ENCODE assay signal across 13 cellular contexts in the genomic region with DNA sequence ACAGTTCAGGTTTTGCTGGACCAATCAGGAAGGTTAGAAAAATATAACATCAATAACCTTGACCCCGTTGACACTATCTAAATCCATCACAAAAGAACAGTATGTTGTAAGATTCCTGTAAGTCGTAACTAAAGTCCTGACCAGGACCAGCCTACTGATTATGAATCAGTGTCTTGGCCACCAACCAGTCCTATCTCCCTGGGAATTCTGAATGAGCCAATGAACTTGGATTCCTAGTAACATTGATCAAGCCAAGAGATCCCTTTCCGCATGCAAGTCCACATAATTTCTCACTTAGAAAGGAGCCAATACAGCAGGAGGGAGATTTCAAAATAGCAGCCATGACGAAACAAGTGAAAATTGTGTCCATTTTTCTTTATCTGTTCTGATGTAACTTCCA. TPM values are rescaled to one million over a fixed set of nuclear protein-coding genes. Genes with fewer than 3 reads are reported as not detected.
A peak's percentile ranks its signal among the peaks of the same experiment; 100 is the strongest.
DNase-seq lines count a peak whose midpoint lies in the region; ATAC-seq and TF ChIP-seq lines count a peak whose summit lies in the region.
"Had no signal": no experiment of that assay in that cellular context is flagged by ENCODE, and none has a peak within 500 bp of the region (broad histone marks: within the 10 kb centered on the region; RNA-seq: fewer than 3 reads in every experiment).

No MANE protein-coding gene starts in this region.

- H3K27me3 ChIP-seq in left lung = no peaks in the 10 kb centered on the region
- H3K27me3 ChIP-seq: neural progenitor cell had no signal

- H3K27ac ChIP-seq in left lung = peak overlapping the region in 1 of 2 donors; percentile 57
- H3K27ac ChIP-seq: A549, neural progenitor cell had no signal

- H3K9me3 ChIP-seq in left lung = no peaks in the 10 kb centered on the region
- H3K9me3 ChIP-seq: A549 had no signal

- H3K36me3 Mint-ChIP-seq in natural killer cell treated with Interleukin-12 subunit alpha and Interleukin-12 subunit beta and Interleukin-15 and Interleukin-18, amount 100 ng/mL, for 72 hours = no peaks in the 10 kb centered on the region
- no peaks in the 10 kb centered on the region for H3K36me3 Mint-ChIP-seq in natural killer cell
- H3K36me3 Mint-ChIP-seq: activated naive CD4-positive, alpha-beta T cell treated with anti-CD3 and anti-CD28 coated beads, Interleukin-2, amount 10 ng/mL, durations not matched to agents 7 days and 5 days; neural progenitor cell had no signal

- H3K4me3 ChIP-seq in cardiac fibroblast (replicated peaks in 1 of 2; ENCODE audit: low read depth in 2 of 2, low read length in 2 of 2) (no peak overlapping the region), left lung (no peak overlapping the region)
- H3K4me3 ChIP-seq: A549, neural progenitor cell had no signal

- no peak for ATAC-seq in natural killer cell treated with Interleukin-12 subunit alpha and Interleukin-12 subunit beta and Interleukin-15 and Interleukin-18, amount 100 ng/mL, for 72 hours
- ATAC-seq in natural killer cell (no peak), left lung (peak; percentile 61), GM21576 (IDR thresholded peaks at IDR 0.05; ENCODE audit: unreplicated experiment) (no peak)
- ATAC-seq: A549, left colon had no signal

- H3K4me1 Mint-ChIP-seq in natural killer cell treated with Interleukin-12 subunit alpha and Interleukin-12 subunit beta and Interleukin-15 and Interleukin-18, amount 100 ng/mL, for 72 hours (ENCODE audit: low read depth in 2 of 2) = peaks cover 37 to 38% of the 10 kb centered on the region in 2 donors
- H3K4me1 Mint-ChIP-seq in natural killer cell = peaks cover 29 to 43% of the 10 kb centered on the region in 2 donors

- TF ChIP-seq CTCF in natural killer cell (IDR thresholded peaks at IDR 0.05) = no peak
- TF ChIP-seq CTCF in cardiac fibroblast (IDR thresholded peaks at IDR 0.05; ENCODE audit: low read depth, low read length) = no peak
- no peak for TF ChIP-seq CTCF in left lung (IDR thresholded peaks at IDR 0.05)

- peak overlapping the region; percentile 26 to 42 for H3K27ac Mint-ChIP-seq in natural killer cell treated with Interleukin-12 subunit alpha and Interleukin-12 subunit beta and Interleukin-15 and Interleukin-18, amount 100 ng/mL, for 72 hours
- H3K27ac Mint-ChIP-seq in natural killer cell = no peak overlapping the region
- H3K27ac Mint-ChIP-seq: activated naive CD4-positive, alpha-beta T cell treated with anti-CD3 and anti-CD28 coated beads, Interleukin-2, amount 10 ng/mL, durations not matched to agents 7 days and 5 days; neural progenitor cell had no signal

- no peaks in the 10 kb centered on the region for H3K4me1 ChIP-seq in left lung
- H3K4me1 ChIP-seq: A549, neural progenitor cell had no signal

- intact Hi-C loops in natural killer cell (cut with micrococcal nuclease) (no loop called here), left lung (cut with DNase I) (no loop called here)

- no peaks in the 10 kb centered on the region for H3K27me3 Mint-ChIP-seq in natural killer cell treated with Interleukin-12 subunit alpha and Interleukin-12 subunit beta and Interleukin-15 and Interleukin-18, amount 100 ng/mL, for 72 hours
- no peaks in the 10 kb centered on the region for H3K27me3 Mint-ChIP-seq in natural killer cell (ENCODE audit: low read depth in 2 of 2)
- H3K27me3 Mint-ChIP-seq: activated naive CD4-positive, alpha-beta T cell treated with anti-CD3 and anti-CD28 coated beads, Interleukin-2, amount 10 ng/mL, durations not matched to agents 7 days and 5 days had no signal

- no peak for DNase-seq in natural killer cell treated with Interleukin-12 subunit alpha and Interleukin-12 subunit beta and Interleukin-15 and Interleukin-18, amount 100 ng/mL, for 72 hours (ENCODE audit: low spot score)
- no peak for DNase-seq in natural killer cell
- DNase-seq in cardiac fibroblast (ENCODE audit: low read depth in 2 of 2) = peak; percentile 85 to 92
- DNase-seq in left lung = no peak
- DNase-seq in activated gamma-delta T cell (lab: John Stamatoyannopoulos, UW) = no peak
- no peak for DNase-seq in NCI-H146 treated with DMSO at 0.1 percent for 48 hours (lab: John Stamatoyannopoulos, UW; ENCODE audit: unreplicated experiment)
- DNase-seq in pons (ENCODE audit: low spot score) = no peak
- DNase-seq: activated naive CD4-positive, alpha-beta T cell treated with anti-CD3 and anti-CD28 coated beads, Interleukin-2, amount 10 ng/mL, durations not matched to agents 7 days and 5 days; left colon; NCI-H1092 had no signal

- no peaks in the 10 kb centered on the region for H3K9me3 Mint-ChIP-seq in natural killer cell treated with Interleukin-12 subunit alpha and Interleukin-12 subunit beta and Interleukin-15 and Interleukin-18, amount 100 ng/mL, for 72 hours
- no peaks in the 10 kb centered on the region for H3K9me3 Mint-ChIP-seq in natural killer cell
- H3K9me3 Mint-ChIP-seq: activated naive CD4-positive, alpha-beta T cell treated with anti-CD3 and anti-CD28 coated beads, Interleukin-2, amount 10 ng/mL, durations not matched to agents 7 days and 5 days; neural progenitor cell had no signal

- H3K4me3 Mint-ChIP-seq in natural killer cell treated with Interleukin-12 subunit alpha and Interleukin-12 subunit beta and Interleukin-15 and Interleukin-18, amount 100 ng/mL, for 72 hours = no peak overlapping the region
- H3K4me3 Mint-ChIP-seq in natural killer cell = no peak overlapping the region
- H3K4me3 Mint-ChIP-seq: activated naive CD4-positive, alpha-beta T cell treated with anti-CD3 and anti-CD28 coated beads, Interleukin-2, amount 10 ng/mL, durations not matched to agents 7 days and 5 days; neural progenitor cell had no signal

- H3K36me3 ChIP-seq in left lung = no peaks in the 10 kb centered on the region
- H3K36me3 ChIP-seq: neural progenitor cell had no signal

RNA-seq across cellular contexts. Expression of a gene that starts 9.5 kb away (rescaled TPM):
- under 1 TPM; 0.14 to 0.55 TPM for total RNA-seq in natural killer cell treated with Interleukin-12 subunit alpha and Interleukin-12 subunit beta and Interleukin-15 and Interleukin-18, amount 100 ng/mL, for 72 hours
- 1 to 10 TPM in 2 of 3 donors, under 1 TPM in 1; 0.96 to 2.6 (median 1.6) TPM for total RNA-seq in natural killer cell
- total RNA-seq in left lung = 1 to 10 TPM; 2.6 to 2.9 TPM

RNA-seq across cellular contexts. Expression of a gene that starts 31.5 kb away (rescaled TPM):
- total RNA-seq in natural killer cell treated with Interleukin-12 subunit alpha and Interleukin-12 subunit beta and Interleukin-15 and Interleukin-18, amount 100 ng/mL, for 72 hours = 100 to 1,000 TPM; 243 to 317 TPM
- 100 to 1,000 TPM; 356 to 403 (median 392) TPM for total RNA-seq in natural killer cell
- 10 to 100 TPM; 17.1 to 62.9 TPM for total RNA-seq in left lung

Comparison
In these comparisons a context has a peak if more than half of its experiments do, and no peak if none do; other contexts are left out.
1. H3K27ac Mint-ChIP-seq: peak in natural killer cell treated with Interleukin-12 subunit alpha and Interleukin-12 subunit beta and Interleukin-15 and Interleukin-18, amount 100 ng/mL, for 72 hours (2 of 2); none in natural killer cell (0 of 2).
2. DNase-seq: peak in cardiac fibroblast (2 of 2); none in natural killer cell treated with Interleukin-12 subunit alpha and Interleukin-12 subunit beta and Interleukin-15 and Interleukin-18, amount 100 ng/mL, for 72 hours (single experiment), natural killer cell (single experiment), left lung (0 of 2), activated gamma-delta T cell (single experiment), NCI-H146 treated with DMSO at 0.1 percent for 48 hours (single experiment) and pons (single experiment).